In the genomic region with DNA sequence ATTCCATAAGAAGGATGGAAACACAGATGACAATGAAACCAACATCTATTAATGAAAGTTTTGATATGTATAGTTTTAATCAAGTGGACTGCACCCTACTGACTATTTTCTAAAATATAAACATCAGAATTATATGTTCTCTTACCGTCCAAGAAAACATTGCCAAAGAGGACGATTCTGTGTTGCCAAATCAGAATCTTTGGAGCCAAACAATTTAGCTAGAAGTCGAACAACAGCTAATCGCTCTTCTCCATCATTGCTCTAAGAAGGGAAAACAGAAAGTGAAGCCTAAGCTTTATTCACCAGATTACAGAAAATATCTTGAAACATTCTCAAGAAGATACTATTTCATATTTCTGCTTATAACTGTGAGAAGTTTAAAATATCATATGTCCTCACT, we compare ENCODE assay signal across 23 cellular contexts.
DNase-seq lines count a peak whose midpoint lies in the region; ATAC-seq and TF ChIP-seq lines count a peak whose summit lies in the region.
"Had no signal": no experiment of that assay in that cellular context is flagged by ENCODE, and none has a peak within 500 bp of the region (broad histone marks: within the 10 kb centered on the region; RNA-seq: fewer than 3 reads in every experiment).

No MANE protein-coding gene starts in this region.

- peak; percentile 44 for ATAC-seq in left lobe of liver
- no peak for ATAC-seq in stimulated activated effector memory CD8-positive, alpha-beta T cell treated with anti-CD3 and anti-CD28 coated beads, Interleukin-12 subunit alpha, Interleukin-12 subunit beta, amount 100 ng/mL, for 72 hours
- ATAC-seq in stimulated activated naive B cell treated with anti-CD40 and anti-IgM and Interleukin-4, amounts not matched to agents 10 μg/mL and 1 μg/mL and 100 μg/mL, for 72 hours (replicated peaks): no peak
- ATAC-seq: A549, GM23338, HCT116 had no signal

- H3K36me3 Mint-ChIP-seq in stimulated activated effector memory CD8-positive, alpha-beta T cell treated with anti-CD3 and anti-CD28 coated beads, Interleukin-12 subunit alpha, Interleukin-12 subunit beta, amount 100 ng/mL, for 72 hours: peaks cover 98% of the 10 kb centered on the region
- peaks cover 7 to 18% of the 10 kb centered on the region in 2 donors for H3K36me3 Mint-ChIP-seq in stimulated activated naive B cell treated with anti-CD40 and anti-IgM and Interleukin-4, amounts not matched to agents 10 μg/mL and 1 μg/mL and 100 μg/mL, for 72 hours

- H3K36me3 ChIP-seq in SK-N-MC (ENCODE audit: insufficient read depth, low read length): peaks cover 90% of the 10 kb centered on the region

- H3K27ac Mint-ChIP-seq in stimulated activated effector memory CD8-positive, alpha-beta T cell treated with anti-CD3 and anti-CD28 coated beads, Interleukin-12 subunit alpha, Interleukin-12 subunit beta, amount 100 ng/mL, for 72 hours: peak overlapping the region; percentile 10
- no peak overlapping the region for H3K27ac Mint-ChIP-seq in stimulated activated naive B cell treated with anti-CD40 and anti-IgM and Interleukin-4, amounts not matched to agents 10 μg/mL and 1 μg/mL and 100 μg/mL, for 72 hours
- H3K27ac Mint-ChIP-seq: CD4-positive, alpha-beta T cell; GM23338; H9 had no signal

- no peak for DNase-seq in SK-N-MC (ENCODE audit: low read depth, low spot score)
- DNase-seq in fibroblast of peridontal ligament (ENCODE audit: extremely low read depth): peak; percentile 36
- DNase-seq in left lobe of liver (ENCODE audit: low spot score): no peak
- no peak for DNase-seq in stimulated activated effector memory CD8-positive, alpha-beta T cell treated with anti-CD3 and anti-CD28 coated beads, Interleukin-12 subunit alpha, Interleukin-12 subunit beta, amount 100 ng/mL, for 72 hours (ENCODE audit: low spot score in 2 of 2)
- DNase-seq in stimulated activated naive B cell treated with anti-CD40 and anti-IgM and Interleukin-4, amounts not matched to agents 10 μg/mL and 1 μg/mL and 100 μg/mL, for 72 hours: no peak
- no peak for DNase-seq in foreskin fibroblast
- no peak for DNase-seq in COR-L47 (lab: John Stamatoyannopoulos, UW)
- DNase-seq: 8988T; ACHN; AML-193; BE2C; Calu3; CD4-positive, alpha-beta T cell; CD8-positive, alpha-beta memory T cell; DMS53; DMS79 treated with DMSO at 0.1 percent for 48 hours; GF-D8; H9 had no signal

- H3K9me3 Mint-ChIP-seq in stimulated activated effector memory CD8-positive, alpha-beta T cell treated with anti-CD3 and anti-CD28 coated beads, Interleukin-12 subunit alpha, Interleukin-12 subunit beta, amount 100 ng/mL, for 72 hours: no peaks in the 10 kb centered on the region
- no peaks in the 10 kb centered on the region for H3K9me3 Mint-ChIP-seq in stimulated activated naive B cell treated with anti-CD40 and anti-IgM and Interleukin-4, amounts not matched to agents 10 μg/mL and 1 μg/mL and 100 μg/mL, for 72 hours
- H3K9me3 Mint-ChIP-seq: CD14-positive monocyte; CD4-positive, alpha-beta T cell; CD8-positive, alpha-beta memory T cell; GM23338; H9 had no signal

- H3K9ac ChIP-seq in SK-N-MC (ENCODE audit: insufficient read length): no peak overlapping the region
- H3K9ac ChIP-seq: BLaER1 treated with 17β-estradiol and CSF1 and Interleukin-3, amounts not matched to agents 10 nM and 100 nM had no signal

- H3K27ac ChIP-seq in SK-N-MC: peak overlapping the region; percentile 10; the same call in 1 of the 2 replicates
- H3K27ac ChIP-seq: A549; BLaER1 treated with 17β-estradiol and CSF1 and Interleukin-3, amounts not matched to agents 10 nM and 100 nM had no signal

- H3K4me3 ChIP-seq in SK-N-MC: no peak overlapping the region
- H3K4me3 ChIP-seq in foreskin fibroblast (ENCODE audit: low read depth in 1 of 2, low read length in 2 of 2): no peak overlapping the region
- H3K4me3 ChIP-seq: A549; BLaER1 treated with 17β-estradiol and CSF1 and Interleukin-3, amounts not matched to agents 10 nM and 100 nM; GM23338 had no signal

- H3K4me3 Mint-ChIP-seq in stimulated activated effector memory CD8-positive, alpha-beta T cell treated with anti-CD3 and anti-CD28 coated beads, Interleukin-12 subunit alpha, Interleukin-12 subunit beta, amount 100 ng/mL, for 72 hours: no peak overlapping the region
- no peak overlapping the region for H3K4me3 Mint-ChIP-seq in stimulated activated naive B cell treated with anti-CD40 and anti-IgM and Interleukin-4, amounts not matched to agents 10 μg/mL and 1 μg/mL and 100 μg/mL, for 72 hours
- H3K4me3 Mint-ChIP-seq: CD14-positive monocyte; CD4-positive, alpha-beta T cell; CD8-positive, alpha-beta memory T cell; GM23338; H9 had no signal

- no peaks in the 10 kb centered on the region for H3K4me1 Mint-ChIP-seq in stimulated activated effector memory CD8-positive, alpha-beta T cell treated with anti-CD3 and anti-CD28 coated beads, Interleukin-12 subunit alpha, Interleukin-12 subunit beta, amount 100 ng/mL, for 72 hours
- no peaks in the 10 kb centered on the region for H3K4me1 Mint-ChIP-seq in stimulated activated naive B cell treated with anti-CD40 and anti-IgM and Interleukin-4, amounts not matched to agents 10 μg/mL and 1 μg/mL and 100 μg/mL, for 72 hours
- H3K4me1 Mint-ChIP-seq: CD14-positive monocyte; CD8-positive, alpha-beta memory T cell; GM23338; H9 had no signal

- H3K27me3 Mint-ChIP-seq in stimulated activated naive B cell treated with anti-CD40 and anti-IgM and Interleukin-4, amounts not matched to agents 10 μg/mL and 1 μg/mL and 100 μg/mL, for 72 hours: no peaks in the 10 kb centered on the region
- H3K27me3 Mint-ChIP-seq: CD4-positive, alpha-beta T cell; CD8-positive, alpha-beta memory T cell had no signal

- no peak for TF ChIP-seq CTCF in foreskin fibroblast (IDR thresholded peaks at IDR 0.05; ENCODE audit: low read depth, low read length)

- no peaks in the 10 kb centered on the region for H3K9me3 ChIP-seq in SK-N-MC (ENCODE audit: low read depth, low read length)
- H3K9me3 ChIP-seq: A549; BE2C; BLaER1 treated with 17β-estradiol and CSF1 and Interleukin-3, amounts not matched to agents 10 nM and 100 nM had no signal
